ENCODE assay signal across 23 cellular contexts in the genomic region with DNA sequence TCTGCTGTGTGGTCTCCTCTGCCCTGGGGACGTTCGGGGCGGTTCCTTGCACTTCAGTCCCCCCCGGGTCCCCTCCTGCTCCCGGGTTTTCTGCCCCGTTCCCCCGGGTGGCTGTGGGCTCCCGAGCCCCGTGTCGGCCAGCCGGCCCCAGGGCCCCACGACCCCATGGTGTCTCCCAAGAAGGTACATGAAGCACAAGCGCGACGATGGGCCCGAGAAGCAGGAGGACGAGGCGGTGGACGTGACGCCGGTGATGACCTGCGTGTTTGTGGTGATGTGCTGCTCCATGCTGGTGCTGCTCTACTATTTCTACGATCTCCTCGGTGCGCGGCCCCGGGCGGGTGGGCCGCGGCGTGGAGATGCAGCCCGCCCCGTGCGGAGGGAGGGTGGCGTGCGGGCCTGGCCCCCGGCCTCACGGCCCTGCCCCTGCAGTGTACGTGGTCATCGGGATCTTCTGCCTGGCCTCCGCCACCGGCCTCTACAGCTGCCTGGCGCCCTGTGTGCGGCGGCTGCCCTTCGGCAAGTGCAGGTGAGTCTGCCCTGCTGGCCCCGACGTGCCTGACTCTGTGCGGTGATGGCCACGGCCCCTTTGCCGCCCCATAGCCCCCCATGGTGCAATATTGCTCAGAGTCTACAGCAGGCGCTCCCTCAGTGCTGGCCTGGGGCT. TPM values are rescaled to one million over a fixed set of nuclear protein-coding genes. Genes with fewer than 3 reads are reported as not detected.
A peak's percentile ranks its signal among the peaks of the same experiment; 100 is the strongest.
DNase-seq lines count a peak whose midpoint lies in the region; ATAC-seq, FAIRE-seq and TF ChIP-seq lines count a peak whose summit lies in the region.
"Had no signal": no experiment of that assay in that cellular context is flagged by ENCODE, and none has a peak within 500 bp of the region (broad histone marks: within the 10 kb centered on the region; RNA-seq: fewer than 3 reads in every experiment).

No MANE protein-coding gene starts in this region.

- no peak for TF ChIP-seq POLR2A in H1 (IDR thresholded peaks at IDR 0.05; ENCODE audit: control extremely low read depth in 1 of 2, low read depth in 2 of 2, low read length in 2 of 2)

- H2AFZ ChIP-seq in H1 (ENCODE audit: low read length) (no peak overlapping the region), GM23248 (no peak overlapping the region)

- TF ChIP-seq RAD21 in H1 (IDR thresholded peaks at IDR 0.05 in 1 of 2, conservative IDR thresholded peaks at IDR 0.05 in 1 of 2; ENCODE audit: low read depth in 2 of 2, low read length in 2 of 2), result no peak

- POLR2A ChIA-PET in H1 (lab: Charles Lee; ENCODE audit: partially characterized antibody), result interaction anchor here (0.5 to 3.1 kb wide), 2 partner anchors 11 to 12 kb away, joined by 4 to 11 read pairs; a partner anchor contains a TSS
- POLR2A ChIA-PET in naive thymus-derived CD4-positive, alpha-beta T cell (lab: Charles Lee), result no interaction called here

- no peak overlapping the region for H2BK15ac ChIP-seq in H1 (ENCODE audit: low read length)

- H4K8ac ChIP-seq in H1 (ENCODE audit: extremely low read depth, insufficient read depth, low read length), result peak overlapping the region; percentile 51; the same call in 1 of the 2 replicates

- H3K9me2 ChIP-seq in GM23248 (ENCODE audit: insufficient read depth), result no peaks in the 10 kb centered on the region

- no peak overlapping the region for H4K91ac ChIP-seq in H1 (replicated peaks; ENCODE audit: insufficient read length, low read length)

- H3K36me3 Mint-ChIP-seq in naive thymus-derived CD4-positive, alpha-beta T cell, result peaks cover 0 to 15% (median 5%) of the 10 kb centered on the region in 5 donors
- H3K36me3 Mint-ChIP-seq in immature natural killer cell, result peaks cover 0 to 5% (median 0%) of the 10 kb centered on the region in 3 donors

- no peak overlapping the region for H3K4me2 ChIP-seq in H1 (ENCODE audit: insufficient read depth in 1 of 2, low read depth in 2 of 2, low read length in 2 of 2)
- no peak overlapping the region for H3K4me2 ChIP-seq in GM23248 (ENCODE audit: unreplicated experiment)

- H3K27me3 Mint-ChIP-seq in stimulated activated naive CD8-positive, alpha-beta T cell treated with anti-CD3 and anti-CD28 coated beads, Interleukin-15, amount 100 ng/mL, for 72 hours, result no peaks in the 10 kb centered on the region
- H3K27me3 Mint-ChIP-seq in naive thymus-derived CD4-positive, alpha-beta T cell, result no peaks in the 10 kb centered on the region
- H3K27me3 Mint-ChIP-seq in immature natural killer cell (ENCODE audit: low read depth in 3 of 3), result peaks cover 0 to 2% (median 0%) of the 10 kb centered on the region in 3 donors
- H3K27me3 Mint-ChIP-seq: CD4-positive, alpha-beta memory T cell had no signal

- H3K9me3 Mint-ChIP-seq in stimulated activated naive CD8-positive, alpha-beta T cell treated with anti-CD3 and anti-CD28 coated beads, Interleukin-15, amount 100 ng/mL, for 72 hours, result peaks cover 11 to 14% of the 10 kb centered on the region in 2 donors
- H3K9me3 Mint-ChIP-seq in naive thymus-derived CD4-positive, alpha-beta T cell, result peaks cover 0 to 10% (median 0%) of the 10 kb centered on the region in 11 donors
- H3K9me3 Mint-ChIP-seq in immature natural killer cell, result no peaks in the 10 kb centered on the region
- H3K9me3 Mint-ChIP-seq: CD4-positive, alpha-beta memory T cell had no signal

- TF ChIP-seq EP300 in H1 (IDR thresholded peaks at IDR 0.05; ENCODE audit: borderline replicate concordance in 1 of 2, low read depth in 2 of 2, low read length in 2 of 2), result no peak

- peaks cover 0 to 8% (median 2%) of the 10 kb centered on the region in 4 experiments; a peak in 4 of 7 replicates for H3K4me1 ChIP-seq in H1 (replicated peaks in 1 of 4; ENCODE audit: control insufficient read depth in 3 of 4, insufficient read depth in 4 of 4, low read length in 3 of 4)
- H3K4me1 ChIP-seq in naive thymus-derived CD4-positive, alpha-beta T cell (ENCODE audit: control insufficient read depth in 2 of 2, insufficient read depth in 2 of 2, low read length in 2 of 2), result no peaks in the 10 kb centered on the region
- H3K4me1 ChIP-seq in GM23248 (ENCODE audit: insufficient read depth), result no peaks in the 10 kb centered on the region

- peak; percentile 18 for ATAC-seq in stimulated activated naive CD8-positive, alpha-beta T cell treated with anti-CD3 and anti-CD28 coated beads, Interleukin-15, amount 100 ng/mL, for 72 hours
- no peak for ATAC-seq in stimulated activated naive CD8-positive, alpha-beta T cell treated with anti-CD3 and anti-CD28 coated beads, Interleukin-15, Interleukin-2, amounts not matched to agents 100 U/mL and 50 U/mL, for 24 hours
- peak; percentile 23 for ATAC-seq in naive thymus-derived CD4-positive, alpha-beta T cell
- no peak for ATAC-seq in GM21619 (IDR thresholded peaks at IDR 0.05; ENCODE audit: unreplicated experiment)
- ATAC-seq: HCT116 had no signal

- no peaks in the 10 kb centered on the region for H3K27me3 ChIP-seq in H1 (replicated peaks in 1 of 4; ENCODE audit: control insufficient read depth in 3 of 4, extremely low read depth in 1 of 4, insufficient read depth in 3 of 4, low read length in 3 of 4)
- H3K27me3 ChIP-seq in naive thymus-derived CD4-positive, alpha-beta T cell (ENCODE audit: control insufficient read depth in 2 of 2, insufficient read depth in 2 of 2, low read length in 2 of 2), result no peaks in the 10 kb centered on the region
- H3K27me3 ChIP-seq in GM23248 (replicated peaks; ENCODE audit: insufficient read depth), result no peaks in the 10 kb centered on the region

- H3K4me1 Mint-ChIP-seq in stimulated activated naive CD8-positive, alpha-beta T cell treated with anti-CD3 and anti-CD28 coated beads, Interleukin-15, amount 100 ng/mL, for 72 hours, result peaks cover 13% of the 10 kb centered on the region
- peaks cover 9 to 17% (median 13%) of the 10 kb centered on the region in 7 donors for H3K4me1 Mint-ChIP-seq in naive thymus-derived CD4-positive, alpha-beta T cell
- H3K4me1 Mint-ChIP-seq in immature natural killer cell, result peaks cover 11% of the 10 kb centered on the region in 2 donors

- H3K56ac ChIP-seq in H1 (replicated peaks; ENCODE audit: insufficient read length, low read depth, low read length), result no peak overlapping the region

- H3K23ac ChIP-seq in H1 (ENCODE audit: insufficient read length), result no peak overlapping the region

- H3K14ac ChIP-seq in H1 (ENCODE audit: insufficient read length), result no peak overlapping the region

- no peak for TF ChIP-seq CTCF in H1 (IDR thresholded peaks at IDR 0.05; ENCODE audit: control extremely low read depth in 1 of 3, insufficient read depth in 1 of 3, low read depth in 1 of 3, low read length in 3 of 3)

- CTCF ChIA-PET in H1 (lab: Charles Lee; ENCODE audit: partially characterized antibody), result interaction anchor here (1.5 kb wide), 1 partner anchor 16 kb away, joined by 5 read pairs; no protein-coding TSS in a partner anchor
- CTCF ChIA-PET in naive thymus-derived CD4-positive, alpha-beta T cell (lab: Charles Lee), result no interaction called here

- H3K4ac ChIP-seq in H1 (replicated peaks; ENCODE audit: insufficient read length, low read depth, low read length), result no peak overlapping the region

- H3K36me3 ChIP-seq in H1 (ENCODE audit: control insufficient read depth in 2 of 4, insufficient read depth in 4 of 4, low read length in 3 of 4), result peaks cover 2 to 23% (median 6%) of the 10 kb centered on the region in 4 experiments; a peak in 3 of 8 replicates
- peaks cover 0 to 55% (median 0%) of the 10 kb centered on the region in 3 experiments for H3K36me3 ChIP-seq in naive thymus-derived CD4-positive, alpha-beta T cell (ENCODE audit: control insufficient read depth in 2 of 3, insufficient read depth in 3 of 3, low read length in 3 of 3)
- no peaks in the 10 kb centered on the region for H3K36me3 ChIP-seq in GM23248 (ENCODE audit: low read depth)

- H2AK5ac ChIP-seq in H1 (ENCODE audit: low read depth, low read length), result no peak overlapping the region

- no peak overlapping the region for H2BK12ac ChIP-seq in H1 (ENCODE audit: low read depth, low read length)

- H2BK20ac ChIP-seq in H1 (ENCODE audit: low read length), result no peak overlapping the region

- H3K27ac Mint-ChIP-seq in stimulated activated naive CD8-positive, alpha-beta T cell treated with anti-CD3 and anti-CD28 coated beads, Interleukin-15, amount 100 ng/mL, for 72 hours, result no peak overlapping the region
- H3K27ac Mint-ChIP-seq in naive thymus-derived CD4-positive, alpha-beta T cell, result no peak overlapping the region
- no peak overlapping the region for H3K27ac Mint-ChIP-seq in immature natural killer cell
- H3K27ac Mint-ChIP-seq: CD4-positive, alpha-beta memory T cell; H9 had no signal

- H3K18ac ChIP-seq in H1 (ENCODE audit: extremely low read depth, low read length), result no peak overlapping the region

- H3K9ac ChIP-seq in H1 (replicated peaks in 1 of 4; ENCODE audit: extremely low read depth in 1 of 4, low read depth in 3 of 4, low read length in 3 of 4), result no peak overlapping the region
- no peak overlapping the region for H3K9ac ChIP-seq in GM23248

- peaks cover 9 to 20% of the 10 kb centered on the region in 2 experiments for H3K79me2 ChIP-seq in H1 (ENCODE audit: control insufficient read depth in 1 of 2, insufficient read depth in 2 of 2, low read length in 2 of 2)
- H3K79me2 ChIP-seq in GM23248 (ENCODE audit: insufficient read depth), result peaks cover 25% of the 10 kb centered on the region

- no peak for FAIRE-seq in H1 (lab: Jason Lieb, UNC)
- FAIRE-seq: GM12891, GM18507 had no signal

- intact Hi-C loops in naive thymus-derived CD4-positive, alpha-beta T cell (cut with micrococcal nuclease), result no loop called here

- H3K9me3 ChIP-seq in H1 (ENCODE audit: insufficient read depth in 2 of 2, low read depth in 1 of 2, low read length in 1 of 2), result peaks cover 0 to 5% of the 10 kb centered on the region in 2 experiments; a peak in 1 of 4 replicates
- no peaks in the 10 kb centered on the region for H3K9me3 ChIP-seq in naive thymus-derived CD4-positive, alpha-beta T cell (ENCODE audit: control insufficient read depth in 2 of 3, low read length in 3 of 3)
- no peaks in the 10 kb centered on the region for H3K9me3 ChIP-seq in GM23248 (ENCODE audit: low read depth)

- H3K4me3 ChIP-seq in H1 (ENCODE audit: extremely low read depth in 1 of 4, insufficient read depth in 2 of 4, low read depth in 3 of 4, low read length in 4 of 4) (no peak overlapping the region), GM23248 (no peak overlapping the region)
- H3K4me3 ChIP-seq in naive thymus-derived CD4-positive, alpha-beta T cell (ENCODE audit: low read length), result no peak overlapping the region

- peaks cover 13% of the 10 kb centered on the region; the same call in 1 of the 2 replicates for H3F3A ChIP-seq in GM23248 (ENCODE audit: insufficient read depth)

- no peak overlapping the region for H2BK120ac ChIP-seq in H1 (replicated peaks; ENCODE audit: low read depth, low read length)

- H3K27ac ChIP-seq in H1 (ENCODE audit: low read depth, low read length) (no peak overlapping the region), GM23248 (no peak overlapping the region)
- no peak overlapping the region for H3K27ac ChIP-seq in naive thymus-derived CD4-positive, alpha-beta T cell (ENCODE audit: low read depth, low read length)

- H3K23me2 ChIP-seq in H1 (ENCODE audit: low read depth, low read length), result peaks cover 3% of the 10 kb centered on the region; the same call in 1 of the 2 replicates

- peaks cover 9 to 25% of the 10 kb centered on the region in 2 experiments for H4K20me1 ChIP-seq in H1 (replicated peaks in 1 of 2; ENCODE audit: control insufficient read depth in 1 of 2, insufficient read depth in 2 of 2, low read length in 2 of 2)
- H4K20me1 ChIP-seq in GM23248 (ENCODE audit: insufficient read depth), result no peaks in the 10 kb centered on the region; the same call in 1 of the 2 replicates

- H2BK5ac ChIP-seq in H1 (ENCODE audit: low read depth, low read length), result no peak overlapping the region

- 90% methylated on average over 40 of the region's 52 CpGs; no CpG with 5 or more reads in 1 of the 2 experiments for WGBS in H1 (ENCODE audit: extremely low coverage in 1 of 2, insufficient coverage in 1 of 2, insufficient read length in 1 of 2, insufficient replicate concordance in 2 of 2, low coverage in 1 of 2, low lambda C conversion rate in 2 of 2, missing lambda C conversion rate in 1 of 2), 2 experiments
- WGBS in GM23248 (ENCODE audit: low coverage in 1 of 2, low lambda C conversion rate in 2 of 2, missing lambda C conversion rate in 2 of 2), 2 experiments, result 96% methylated on average over 27 to 52 of the region's 52 CpGs

- no peak overlapping the region for H3K4me3 Mint-ChIP-seq in stimulated activated naive CD8-positive, alpha-beta T cell treated with anti-CD3 and anti-CD28 coated beads, Interleukin-15, amount 100 ng/mL, for 72 hours
- H3K4me3 Mint-ChIP-seq in naive thymus-derived CD4-positive, alpha-beta T cell, result no peak overlapping the region
- H3K4me3 Mint-ChIP-seq in immature natural killer cell, result no peak overlapping the region
- H3K4me3 Mint-ChIP-seq: H9 had no signal

- no peak overlapping the region for H4K5ac ChIP-seq in H1 (ENCODE audit: insufficient read length, low read depth, low read length)

- in situ Hi-C loops in GM23248 (cut with MboI), result no loop called here

- H3K79me1 ChIP-seq in H1 (ENCODE audit: low read depth, low read length), result peaks cover 22% of the 10 kb centered on the region

- no peak for DNase-seq in stimulated activated naive CD8-positive, alpha-beta T cell treated with anti-CD3 and anti-CD28 coated beads, Interleukin-15, amount 100 ng/mL, for 72 hours
- no peak for DNase-seq in stimulated activated naive CD8-positive, alpha-beta T cell treated with anti-CD3 and anti-CD28 coated beads, Interleukin-15, Interleukin-2, amounts not matched to agents 100 U/mL and 50 U/mL, for 24 hours
- DNase-seq in H1 (ENCODE audit: low read depth in 1 of 2, low spot score in 2 of 2) (no peak), immature natural killer cell (no peak), GM23248 (no peak)
- DNase-seq in naive thymus-derived CD4-positive, alpha-beta T cell, result no peak
- DNase-seq: C1 segment of cervical spinal cord, Calu3, COR-L47, DMS53, DMS79 treated with DMSO at 0.1 percent for 48 hours, GF-D8, H9 had no signal

RNA-seq across cellular contexts. Expression of a gene that starts 11.3 kb away (rescaled TPM):
- total RNA-seq in H1 (2021; fragmentation: NEBNext Ultra II Directional; extraction: Animal tissue kit (Norgen Biotek cat#: 25700)), result 52.6 and 55.7 TPM in 2 replicates
- polyA plus RNA-seq in H1 (2011; rRNA removed) (34.8 and 83.1 TPM in 2 replicates), immature natural killer cell (10 to 100 TPM in 2 of 3 donors, 1 to 10 TPM in 1; 6.9 to 16.4 (median 12.5) TPM), GM23248 (2016; fragmentation: Nextera tagmentation; extraction: Ambion mirVana) (38.6 and 38.9 TPM in 2 replicates)
- polyA plus RNA-seq in H1 (2011; cell fraction: cytosol; rRNA removed), result 61.8 TPM
- polyA plus RNA-seq in H1 (2011; cell fraction: nucleus; rRNA removed), result 378 TPM
- 36.1 to 78.9 TPM (median 69.1 TPM) in 4 replicates for polyA plus RNA-seq in H1 (2012, experiment 1 of 2)
- polyA plus RNA-seq in H1 (2012, experiment 2 of 2), result 44.7 TPM
- 40.7 TPM for polyA plus RNA-seq in H1 (2013, experiment 1 of 2)
- polyA plus RNA-seq in H1 (2013, experiment 2 of 2), result 37.4 TPM
- polyA minus RNA-seq in H1 (2011; rRNA and poly(A)+ RNA removed), result 16.2 and 16.8 TPM in 2 replicates
- polyA minus RNA-seq in H1 (2011; cell fraction: cytosol; rRNA and poly(A)+ RNA removed), result 33.4 TPM
- polyA minus RNA-seq in H1 (2011; cell fraction: nucleus; rRNA and poly(A)+ RNA removed), result 47.4 TPM
- total RNA-seq in naive thymus-derived CD4-positive, alpha-beta T cell, result 100 to 1,000 TPM in 4 of 5 experiments, 10 to 100 TPM in 1; 92.2 to 150 (median 140) TPM
- 10 to 100 TPM; 11.1 to 15.7 TPM for polyA plus RNA-seq in naive thymus-derived CD4-positive, alpha-beta T cell
- 43.0 and 61.0 TPM in 2 replicates for total RNA-seq in GM23248 (2014; rRNA removed; shearing (Covaris generic))

RNA-seq across cellular contexts. Expression of a gene that starts 11.4 kb away (rescaled TPM):
- 228 and 238 TPM in 2 replicates for total RNA-seq in H1 (2021; fragmentation: NEBNext Ultra II Directional; extraction: Animal tissue kit (Norgen Biotek cat#: 25700))
- polyA plus RNA-seq in H1 (2011; rRNA removed) (1,335 and 1,623 TPM in 2 replicates), immature natural killer cell (100 to 1,000 TPM; 163 to 285 (median 170) TPM), GM23248 (2016; fragmentation: Nextera tagmentation; extraction: Ambion mirVana) (91.4 and 102 TPM in 2 replicates)
- 1,271 TPM for polyA plus RNA-seq in H1 (2011; cell fraction: cytosol; rRNA removed)
- 377 TPM for polyA plus RNA-seq in H1 (2011; cell fraction: nucleus; rRNA removed)
- 395 to 466 TPM (median 428 TPM) in 4 replicates for polyA plus RNA-seq in H1 (2012, experiment 1 of 2)
- 735 TPM for polyA plus RNA-seq in H1 (2012, experiment 2 of 2)
- polyA plus RNA-seq in H1 (2013, experiment 1 of 2), result 408 TPM
- polyA plus RNA-seq in H1 (2013, experiment 2 of 2), result 417 TPM
- 20.1 and 23.2 TPM in 2 replicates for polyA minus RNA-seq in H1 (2011; rRNA and poly(A)+ RNA removed)
- 67.1 TPM for polyA minus RNA-seq in H1 (2011; cell fraction: cytosol; rRNA and poly(A)+ RNA removed)
- polyA minus RNA-seq in H1 (2011; cell fraction: nucleus; rRNA and poly(A)+ RNA removed), result 79.0 TPM
- total RNA-seq in naive thymus-derived CD4-positive, alpha-beta T cell, result 100 to 1,000 TPM in 3 of 5 experiments, 10 to 100 TPM in 2; 79.4 to 131 (median 102) TPM
- polyA plus RNA-seq in naive thymus-derived CD4-positive, alpha-beta T cell, result 100 to 1,000 TPM; 142 to 182 TPM
- 87.0 and 118 TPM in 2 replicates for total RNA-seq in GM23248 (2014; rRNA removed; shearing (Covaris generic))

RNA-seq across cellular contexts. Expression of a gene that starts 20.3 kb away (rescaled TPM):
- 0.19 and 0.33 TPM in 2 replicates for total RNA-seq in H1 (2021; fragmentation: NEBNext Ultra II Directional; extraction: Animal tissue kit (Norgen Biotek cat#: 25700))
- polyA plus RNA-seq in H1 (2011; rRNA removed) (0.15 and 0.33 TPM in 2 replicates), immature natural killer cell (not detected), GM23248 (2016; fragmentation: Nextera tagmentation; extraction: Ambion mirVana) (0.28 TPM in 1 of 2 replicates, not detected in the other)
- 0.44 TPM for polyA plus RNA-seq in H1 (2011; cell fraction: cytosol; rRNA removed)
- polyA plus RNA-seq in H1 (2011; cell fraction: nucleus; rRNA removed), result 3.6 TPM
- 0.46 to 0.84 TPM (median 0.66 TPM) in 4 replicates for polyA plus RNA-seq in H1 (2012, experiment 1 of 2)
- 0.12 TPM for polyA plus RNA-seq in H1 (2012, experiment 2 of 2)
- polyA plus RNA-seq in H1 (2013, experiment 1 of 2), result 0.08 TPM
- polyA plus RNA-seq in H1 (2013, experiment 2 of 2), result 0.09 TPM
- 0.10 and 0.32 TPM in 2 replicates for polyA minus RNA-seq in H1 (2011; rRNA and poly(A)+ RNA removed)
- polyA minus RNA-seq in H1 (2011; cell fraction: cytosol; rRNA and poly(A)+ RNA removed), result 0.37 TPM
- polyA minus RNA-seq in H1 (2011; cell fraction: nucleus; rRNA and poly(A)+ RNA removed), result 1.1 TPM
- total RNA-seq in naive thymus-derived CD4-positive, alpha-beta T cell, result not detected
- polyA plus RNA-seq in naive thymus-derived CD4-positive, alpha-beta T cell, result not detected
- total RNA-seq in GM23248 (2014; rRNA removed; shearing (Covaris generic)), result not detected in 2 replicates
- total RNA-seq: A172; A673; Calu3; CD4-positive, alpha-beta memory T cell; Daoy had no signal
- polyA plus RNA-seq: BJ; CD4-positive, alpha-beta memory T cell had no signal

RNA-seq across cellular contexts. Expression of a gene that starts 31.8 kb away (rescaled TPM):
- total RNA-seq in H1 (2021; fragmentation: NEBNext Ultra II Directional; extraction: Animal tissue kit (Norgen Biotek cat#: 25700)), result 0.13 TPM in 1 of 2 replicates, not detected in the other
- 0.59 and 0.93 TPM in 2 replicates for polyA plus RNA-seq in H1 (2011; rRNA removed)
- polyA plus RNA-seq in H1 (2011; cell fraction: cytosol; rRNA removed), result 0.62 TPM
- 0.64 TPM for polyA plus RNA-seq in H1 (2011; cell fraction: nucleus; rRNA removed)
- 0.25 to 0.36 TPM (median 0.27 TPM) in 3 of 4 replicates, not detected in the other for polyA plus RNA-seq in H1 (2012, experiment 1 of 2)
- polyA plus RNA-seq in H1 (2012, experiment 2 of 2), result 0.16 TPM
- polyA plus RNA-seq in H1 (2013, experiment 1 of 2), result 0.26 TPM
- 0.35 TPM for polyA plus RNA-seq in H1 (2013, experiment 2 of 2)
- 0.13 TPM in 1 of 2 replicates, not detected in the other for polyA minus RNA-seq in H1 (2011; rRNA and poly(A)+ RNA removed)
- polyA minus RNA-seq in H1 (2011; cell fraction: cytosol; rRNA and poly(A)+ RNA removed), result not detected
- 0.60 TPM for polyA minus RNA-seq in H1 (2011; cell fraction: nucleus; rRNA and poly(A)+ RNA removed)
- total RNA-seq in naive thymus-derived CD4-positive, alpha-beta T cell, result 1 to 10 TPM in 2 of 5 experiments, under 1 TPM in 3; 0.27 to 1.8 (median 0.72) TPM
- 10 to 100 TPM in 1 of 2 donors, 1 to 10 TPM in 1; 3.6 to 12.9 TPM for polyA plus RNA-seq in naive thymus-derived CD4-positive, alpha-beta T cell
- 10 to 100 TPM in 1 of 3 donors, 1 to 10 TPM in 2; 2.7 to 13.2 (median 2.7) TPM for polyA plus RNA-seq in immature natural killer cell
- not detected in 2 replicates for total RNA-seq in GM23248 (2014; rRNA removed; shearing (Covaris generic))
- polyA plus RNA-seq in GM23248 (2016; fragmentation: Nextera tagmentation; extraction: Ambion mirVana), result not detected in 2 replicates
- total RNA-seq: A172, A673, Calu3, G401 had no signal
- polyA plus RNA-seq: BJ had no signal

RNA-seq across cellular contexts. Expression of a gene that starts 57.8 kb away (rescaled TPM):
- total RNA-seq in H1 (2021; fragmentation: NEBNext Ultra II Directional; extraction: Animal tissue kit (Norgen Biotek cat#: 25700)), result not detected in 2 replicates
- polyA plus RNA-seq in H1 (2011; rRNA removed), result not detected in 2 replicates
- polyA plus RNA-seq in H1 (2011; cell fraction: cytosol; rRNA removed), result not detected
- polyA plus RNA-seq in H1 (2011; cell fraction: nucleus; rRNA removed), result not detected
- 0.06 to 0.11 TPM in 2 of 4 replicates, not detected in the others for polyA plus RNA-seq in H1 (2012, experiment 1 of 2)
- polyA plus RNA-seq in H1 (2012, experiment 2 of 2), result not detected
- not detected for polyA plus RNA-seq in H1 (2013, experiment 1 of 2)
- not detected for polyA plus RNA-seq in H1 (2013, experiment 2 of 2)
- polyA minus RNA-seq in H1 (2011; rRNA and poly(A)+ RNA removed), result not detected in 2 replicates
- polyA minus RNA-seq in H1 (2011; cell fraction: cytosol; rRNA and poly(A)+ RNA removed), result not detected
- not detected for polyA minus RNA-seq in H1 (2011; cell fraction: nucleus; rRNA and poly(A)+ RNA removed)
- 1 to 10 TPM in 1 of 5 experiments, under 1 TPM in 3, not detected in 1; 0.14 to 3.9 (median 0.45) TPM for total RNA-seq in naive thymus-derived CD4-positive, alpha-beta T cell
- under 1 TPM; 0.14 to 0.44 TPM for polyA plus RNA-seq in naive thymus-derived CD4-positive, alpha-beta T cell
- polyA plus RNA-seq in immature natural killer cell, result 10 to 100 TPM in 1 of 3 donors, 1 to 10 TPM in 1, under 1 TPM in 1; 0.96 to 10.8 (median 2.5) TPM
- not detected in 2 replicates for total RNA-seq in GM23248 (2014; rRNA removed; shearing (Covaris generic))
- polyA plus RNA-seq in GM23248 (2016; fragmentation: Nextera tagmentation; extraction: Ambion mirVana), result 0.19 TPM in 1 of 2 replicates, not detected in the other
- total RNA-seq: A673, Calu3, Daoy, G401, H9 had no signal
- polyA plus RNA-seq: BJ had no signal

Comparison
In these comparisons a context has a peak if more than half of its experiments do, and no peak if none do; other contexts are left out.
1. ATAC-seq: peak in stimulated activated naive CD8-positive, alpha-beta T cell treated with anti-CD3 and anti-CD28 coated beads, Interleukin-15, amount 100 ng/mL, for 72 hours (single experiment) and naive thymus-derived CD4-positive, alpha-beta T cell (single experiment); none in stimulated activated naive CD8-positive, alpha-beta T cell treated with anti-CD3 and anti-CD28 coated beads, Interleukin-15, Interleukin-2, amounts not matched to agents 100 U/mL and 50 U/mL, for 24 hours (single experiment) and GM21619 (single experiment).